13 cellular contexts compared by ENCODE assay signal in genomic region chr1:156371553-156372264, GRCh38. TPM values are rescaled to one million over a fixed set of nuclear protein-coding genes. Genes with fewer than 3 reads are reported as not detected.
DNase-seq lines count a peak whose midpoint lies in the region; ATAC-seq, FAIRE-seq and TF ChIP-seq lines count a peak whose summit lies in the region.
"Had no signal": no experiment of that assay in that cellular context is flagged by ENCODE, and none has a peak within 500 bp of the region (broad histone marks: within the 10 kb centered on the region; RNA-seq: fewer than 3 reads in every experiment).

No MANE protein-coding gene starts in this region.

- 45 to 69% methylated on average over 5 to 7 of the region's 7 CpGs for WGBS in body of pancreas, 2 donors
- 2% methylated on average over 5 of the region's 7 CpGs for WGBS in HepG2 (ENCODE audit: low lambda C conversion rate)

- ATAC-seq in body of pancreas: no peak
- ATAC-seq in HepG2: peak; percentile 68
- ATAC-seq in HG02870 (IDR thresholded peaks at IDR 0.05; ENCODE audit: unreplicated experiment): no peak

- H3K9me3 ChIP-seq in body of pancreas: no peaks in the 10 kb centered on the region
- H3K9me3 ChIP-seq in HepG2 (ENCODE audit: low read length): no peaks in the 10 kb centered on the region
- H3K9me3 ChIP-seq: BLaER1 treated with 17β-estradiol and CSF1 and Interleukin-3, amounts not matched to agents 10 nM and 100 nM had no signal

- CTCF ChIA-PET in HepG2 (lab: Yijun Ruan, JAX; ENCODE audit: low intra/inter-chr PET ratio, low total read pairs): no interaction called here

- H3K36me3 Mint-ChIP-seq in mesothelial cell of epicardium: no peaks in the 10 kb centered on the region
- no peaks in the 10 kb centered on the region for H3K36me3 Mint-ChIP-seq in osteocyte (ENCODE audit: unreplicated experiment)
- H3K36me3 Mint-ChIP-seq: activated naive CD4-positive, alpha-beta T cell treated with anti-CD3 and anti-CD28 coated beads, Interleukin-2, amount 10 ng/mL, durations not matched to agents 7 days and 5 days had no signal

- no peaks in the 10 kb centered on the region for H3K9me3 Mint-ChIP-seq in mesothelial cell of epicardium
- no peaks in the 10 kb centered on the region for H3K9me3 Mint-ChIP-seq in osteocyte (ENCODE audit: unreplicated experiment)
- H3K9me3 Mint-ChIP-seq: activated naive CD4-positive, alpha-beta T cell treated with anti-CD3 and anti-CD28 coated beads, Interleukin-2, amount 10 ng/mL, durations not matched to agents 7 days and 5 days had no signal

- POLR2A ChIA-PET in HepG2 (lab: Yijun Ruan, JAX): interaction anchor here (0.7 to 8.5 kb wide), 17 partner anchors 10 to 357 kb away, joined by 3 to 189 read pairs (median 5); partner anchors contain the start of genes CCT3, GLMP, ISG20L2 and MEF2D

- BruUV-seq in HepG2 (replicated peaks; lab: Mats Ljungman, UMichigan): no TSS peak

- H3K27me3 Mint-ChIP-seq in mesothelial cell of epicardium (ENCODE audit: low read depth) (peaks cover 13% of the 10 kb centered on the region), osteocyte (ENCODE audit: unreplicated experiment) (peaks cover 36% of the 10 kb centered on the region)

- H3K4me1 ChIP-seq in body of pancreas (peaks cover 32% of the 10 kb centered on the region), HepG2 (ENCODE audit: insufficient read depth, low read length) (peaks cover 88% of the 10 kb centered on the region)

- H4K20me1 ChIP-seq in HepG2 (ENCODE audit: insufficient read depth, low read length): no peaks in the 10 kb centered on the region
- H4K20me1 ChIP-seq: BLaER1 treated with 17β-estradiol and CSF1 and Interleukin-3, amounts not matched to agents 10 nM and 100 nM had no signal

- peak; percentile 96 for FAIRE-seq in HepG2 (lab: Jason Lieb, UNC)
- FAIRE-seq: keratinocyte had no signal

- no peak for TF ChIP-seq RAD21 in HepG2 (CRISPR knock-in tag; IDR thresholded peaks at IDR 0.05)

- in situ Hi-C loops in HepG2 (cut with HindIII; ENCODE audit: extremely low pct_ligation_motif_present, low pct_unique_long_range_greater_than_20kb): no loop called here

- H3K36me3 ChIP-seq in body of pancreas (replicated peaks in 1 of 2; ENCODE audit: insufficient read depth in 1 of 2, low read depth in 2 of 2): no peaks in the 10 kb centered on the region
- H3K36me3 ChIP-seq in HepG2 (replicated peaks in 1 of 2; ENCODE audit: control insufficient read depth in 1 of 2, insufficient read depth in 2 of 2, low read length in 2 of 2): peaks cover 2 to 11% of the 10 kb centered on the region in 2 experiments
- H3K36me3 ChIP-seq: BLaER1 treated with 17β-estradiol and CSF1 and Interleukin-3, amounts not matched to agents 10 nM and 100 nM had no signal

- TF ChIP-seq CTCF in AG10803 (conservative IDR thresholded peaks at IDR 0.05; ENCODE audit: low read length): no peak
- TF ChIP-seq CTCF in body of pancreas (IDR thresholded peaks at IDR 0.05): no peak
- peak; percentile 25; the same call in 1 of the 2 replicates for TF ChIP-seq CTCF in HepG2 (CRISPR knock-in tag; IDR thresholded peaks at IDR 0.05)
- no peak for TF ChIP-seq CTCF in mesothelial cell of epicardium (IDR thresholded peaks at IDR 0.05; ENCODE audit: unreplicated experiment)
- TF ChIP-seq CTCF in osteocyte (IDR thresholded peaks at IDR 0.05): no peak

- intact Hi-C loops in body of pancreas (cut with DNase I) (no loop called here), HepG2 (cut with micrococcal nuclease; ENCODE audit: unreplicated experiment) (loop anchor here (5.0 kb wide), 1 partner anchor 34 kb away; the partner anchor contains the start of genes CCT3 and TSACC)

- H3K4me3 ChIP-seq in AG10803 (ENCODE audit: low read length) (no peak overlapping the region), body of pancreas (no peak overlapping the region), HepG2 (replicated peaks in 1 of 3; ENCODE audit: insufficient read depth in 1 of 3, low read depth in 2 of 3, low read length in 3 of 3) (peak overlapping the region; percentile 18 to 90 (median 25); a peak in 5 of 6 replicates)
- H3K4me3 ChIP-seq: BLaER1 treated with 17β-estradiol and CSF1 and Interleukin-3, amounts not matched to agents 10 nM and 100 nM had no signal

- TF ChIP-seq EP300 in HepG2 (IDR thresholded peaks at IDR 0.05; ENCODE audit: low read depth in 2 of 2, low read length in 2 of 2) (peak; percentile 83 to 98), HepG2 (CRISPR knock-in tag; IDR thresholded peaks at IDR 0.05; ENCODE audit: borderline replicate concordance) (peak; percentile 99)

- peak overlapping the region; percentile 98 for H3K4me2 ChIP-seq in HepG2 (ENCODE audit: low read depth, low read length)

- H3K4me1 Mint-ChIP-seq in mesothelial cell of epicardium: peaks cover 22% of the 10 kb centered on the region
- peaks cover 6% of the 10 kb centered on the region for H3K4me1 Mint-ChIP-seq in osteocyte (ENCODE audit: unreplicated experiment)

- H3K27ac Mint-ChIP-seq in mesothelial cell of epicardium (no peak overlapping the region), osteocyte (ENCODE audit: unreplicated experiment) (no peak overlapping the region)
- H3K27ac Mint-ChIP-seq: activated naive CD4-positive, alpha-beta T cell treated with anti-CD3 and anti-CD28 coated beads, Interleukin-2, amount 10 ng/mL, durations not matched to agents 7 days and 5 days; progenitor cell of endocrine pancreas had no signal

- H3K9ac ChIP-seq in HepG2 (ENCODE audit: insufficient read depth, low read depth, low read length): peak overlapping the region; percentile 90
- H3K9ac ChIP-seq: BLaER1 treated with 17β-estradiol and CSF1 and Interleukin-3, amounts not matched to agents 10 nM and 100 nM had no signal

- peaks cover 46% of the 10 kb centered on the region for H3K79me2 ChIP-seq in HepG2 (ENCODE audit: insufficient read depth, low read length)

- no peak overlapping the region for H2AFZ ChIP-seq in HepG2 (ENCODE audit: low read length)

- TF ChIP-seq POLR2A in body of pancreas (IDR thresholded peaks at IDR 0.05) (no peak), HepG2 (IDR thresholded peaks at IDR 0.05; ENCODE audit: insufficient read depth in 1 of 2, low read depth in 2 of 2, low read length in 2 of 2) (peak in 1 of 2 experiments; percentile 57; a peak in 3 of 4 replicates)

- no peaks in the 10 kb centered on the region for H3K27me3 ChIP-seq in body of pancreas
- no peaks in the 10 kb centered on the region; a peak in 1 of 5 replicates for H3K27me3 ChIP-seq in HepG2 (ENCODE audit: control insufficient read depth in 1 of 2, insufficient read depth in 2 of 2, low read length in 2 of 2)

- DNase-seq in AG10803 (ENCODE audit: low read depth): peak; percentile 25
- DNase-seq in HS-5 (ENCODE audit: low read depth): peak; percentile 26
- peak in 3 of 4 donors; percentile 30 to 66 (median 46) for DNase-seq in body of pancreas
- peak; percentile 99 for DNase-seq in HepG2 (ENCODE audit: low spot score)
- no peak for DNase-seq in mesothelial cell of epicardium (ENCODE audit: low spot score in 2 of 2, unreplicated experiment in 2 of 2)
- no peak for DNase-seq in COLO829 (ENCODE audit: low spot score)
- no peak for DNase-seq in osteocyte (ENCODE audit: extremely low spot score, unreplicated experiment)
- DNase-seq: activated naive CD4-positive, alpha-beta T cell treated with anti-CD3 and anti-CD28 coated beads, Interleukin-2, amount 10 ng/mL, durations not matched to agents 7 days and 5 days had no signal

- H3K4me3 Mint-ChIP-seq in mesothelial cell of epicardium: no peak overlapping the region
- H3K4me3 Mint-ChIP-seq in osteocyte (ENCODE audit: unreplicated experiment): no peak overlapping the region
- H3K4me3 Mint-ChIP-seq: activated naive CD4-positive, alpha-beta T cell treated with anti-CD3 and anti-CD28 coated beads, Interleukin-2, amount 10 ng/mL, durations not matched to agents 7 days and 5 days had no signal

- H3K27ac ChIP-seq in body of pancreas (no peak overlapping the region), HepG2 (ENCODE audit: extremely low read length, insufficient read depth, low read length) (peak overlapping the region; percentile 98)
- H3K27ac ChIP-seq: BLaER1 treated with 17β-estradiol and CSF1 and Interleukin-3, amounts not matched to agents 10 nM and 100 nM had no signal

RNA-seq across cellular contexts. Expression of gene RHBG, which starts 2.7 kb away (rescaled TPM):
- total RNA-seq in body of pancreas (1 to 10 TPM in 1 of 2 donors, not detected in 1; 3.3 TPM), HepG2 (2016; rRNA removed; fragmentation: Illumina TruSeq; extraction: Trizol) (19.9 and 73.5 TPM in 2 replicates), mesothelial cell of epicardium (0.88 to 1.2 TPM (median 0.92 TPM) in 3 replicates), osteocyte (not detected in 2 replicates)
- total RNA-seq in HepG2 (2016; cell fraction: cytosol; rRNA removed; fragmentation: Illumina TruSeq; extraction: Trizol; ENCODE audit: low read depth): 27.1 and 27.2 TPM in 2 replicates
- total RNA-seq in HepG2 (2016; cell fraction: insoluble cytoplasmic fraction; rRNA removed; fragmentation: Illumina TruSeq; extraction: Trizol): 19.0 and 70.7 TPM in 2 replicates
- total RNA-seq in HepG2 (2016; cell fraction: membrane; rRNA removed; fragmentation: Illumina TruSeq; extraction: Trizol): 28.4 and 29.7 TPM in 2 replicates
- 120 and 140 TPM in 2 replicates for total RNA-seq in HepG2 (2016; cell fraction: nucleus; rRNA removed; fragmentation: Illumina TruSeq; extraction: Trizol)
- 61.8 and 90.0 TPM in 2 replicates for polyA plus RNA-seq in HepG2 (2011; rRNA removed)
- polyA plus RNA-seq in HepG2 (2011; cell fraction: cytosol; rRNA removed): 15.8 and 22.5 TPM in 2 replicates
- polyA plus RNA-seq in HepG2 (2011; cell fraction: nucleus; rRNA removed): 518 and 570 TPM in 2 replicates
- 48.2 and 62.5 TPM in 2 replicates for polyA plus RNA-seq in HepG2 (2012)
- 19.4 and 21.4 TPM in 2 replicates for polyA plus RNA-seq in HepG2 (2016; cell fraction: cytosol; fragmentation: Illumina TruSeq; extraction: Trizol; ENCODE audit: low read depth)
- polyA plus RNA-seq in HepG2 (2016; cell fraction: insoluble cytoplasmic fraction; fragmentation: Illumina TruSeq; extraction: Trizol; ENCODE audit: low read depth): 25.1 and 33.6 TPM in 2 replicates
- 30.5 and 32.9 TPM in 2 replicates for polyA plus RNA-seq in HepG2 (2016; cell fraction: membrane; fragmentation: Illumina TruSeq; extraction: Trizol; ENCODE audit: low read depth)
- 499 and 532 TPM in 2 replicates for polyA plus RNA-seq in HepG2 (2016; cell fraction: nucleus; fragmentation: Illumina TruSeq; extraction: Trizol; ENCODE audit: insufficient read depth, low read depth)
- polyA minus RNA-seq in HepG2 (2011; rRNA and poly(A)+ RNA removed; ENCODE audit: low replicate concordance): 63.5 TPM in 1 of 2 replicates, not detected in the other
- polyA minus RNA-seq in HepG2 (2011; cell fraction: cytosol; rRNA and poly(A)+ RNA removed): 7.9 and 12.7 TPM in 2 replicates
- 124 and 143 TPM in 2 replicates for polyA minus RNA-seq in HepG2 (2011; cell fraction: nucleus; rRNA and poly(A)+ RNA removed)
- total RNA-seq: M059J had no signal
- polyA plus RNA-seq: keratinocyte had no signal

RNA-seq across cellular contexts. Expression of gene TSACC, which starts 33.4 kb away (rescaled TPM):
- not detected for total RNA-seq in body of pancreas
- total RNA-seq in HepG2 (2016; rRNA removed; fragmentation: Illumina TruSeq; extraction: Trizol): 1.6 and 2.6 TPM in 2 replicates
- 3.1 and 3.2 TPM in 2 replicates for total RNA-seq in HepG2 (2016; cell fraction: cytosol; rRNA removed; fragmentation: Illumina TruSeq; extraction: Trizol; ENCODE audit: low read depth)
- 1.7 and 2.4 TPM in 2 replicates for total RNA-seq in HepG2 (2016; cell fraction: insoluble cytoplasmic fraction; rRNA removed; fragmentation: Illumina TruSeq; extraction: Trizol)
- total RNA-seq in HepG2 (2016; cell fraction: membrane; rRNA removed; fragmentation: Illumina TruSeq; extraction: Trizol): 1.8 and 4.6 TPM in 2 replicates
- total RNA-seq in HepG2 (2016; cell fraction: nucleus; rRNA removed; fragmentation: Illumina TruSeq; extraction: Trizol): 1.3 and 1.8 TPM in 2 replicates
- 1.5 and 1.6 TPM in 2 replicates for polyA plus RNA-seq in HepG2 (2011; rRNA removed)
- 2.1 and 3.4 TPM in 2 replicates for polyA plus RNA-seq in HepG2 (2011; cell fraction: cytosol; rRNA removed)
- 0.64 and 1.1 TPM in 2 replicates for polyA plus RNA-seq in HepG2 (2011; cell fraction: nucleus; rRNA removed)
- 1.0 and 1.6 TPM in 2 replicates for polyA plus RNA-seq in HepG2 (2012)
- 3.0 and 3.7 TPM in 2 replicates for polyA plus RNA-seq in HepG2 (2016; cell fraction: cytosol; fragmentation: Illumina TruSeq; extraction: Trizol; ENCODE audit: low read depth)
- 2.9 and 3.8 TPM in 2 replicates for polyA plus RNA-seq in HepG2 (2016; cell fraction: insoluble cytoplasmic fraction; fragmentation: Illumina TruSeq; extraction: Trizol; ENCODE audit: low read depth)
- polyA plus RNA-seq in HepG2 (2016; cell fraction: membrane; fragmentation: Illumina TruSeq; extraction: Trizol; ENCODE audit: low read depth): 3.6 and 4.2 TPM in 2 replicates
- polyA plus RNA-seq in HepG2 (2016; cell fraction: nucleus; fragmentation: Illumina TruSeq; extraction: Trizol; ENCODE audit: insufficient read depth, low read depth): 1.3 TPM in 1 of 2 replicates, not detected in the other
- 0.88 and 2.1 TPM in 2 replicates for polyA minus RNA-seq in HepG2 (2011; rRNA and poly(A)+ RNA removed; ENCODE audit: low replicate concordance)
- not detected in 2 replicates for polyA minus RNA-seq in HepG2 (2011; cell fraction: cytosol; rRNA and poly(A)+ RNA removed)
- polyA minus RNA-seq in HepG2 (2011; cell fraction: nucleus; rRNA and poly(A)+ RNA removed): 1.3 TPM in 1 of 2 replicates, not detected in the other
- not detected in 3 replicates for total RNA-seq in mesothelial cell of epicardium
- total RNA-seq in osteocyte: not detected in 2 replicates
- total RNA-seq: M059J had no signal

RNA-seq across cellular contexts. Expression of gene CCT3, which starts 33.6 kb away (rescaled TPM):
- 100 to 1,000 TPM; 104 to 106 TPM for total RNA-seq in body of pancreas
- 615 and 870 TPM in 2 replicates for total RNA-seq in HepG2 (2016; rRNA removed; fragmentation: Illumina TruSeq; extraction: Trizol)
- total RNA-seq in HepG2 (2016; cell fraction: cytosol; rRNA removed; fragmentation: Illumina TruSeq; extraction: Trizol; ENCODE audit: low read depth): 207 and 214 TPM in 2 replicates
- total RNA-seq in HepG2 (2016; cell fraction: insoluble cytoplasmic fraction; rRNA removed; fragmentation: Illumina TruSeq; extraction: Trizol): 624 and 897 TPM in 2 replicates
- 301 and 320 TPM in 2 replicates for total RNA-seq in HepG2 (2016; cell fraction: membrane; rRNA removed; fragmentation: Illumina TruSeq; extraction: Trizol)
- 255 and 260 TPM in 2 replicates for total RNA-seq in HepG2 (2016; cell fraction: nucleus; rRNA removed; fragmentation: Illumina TruSeq; extraction: Trizol)
- 301 and 319 TPM in 2 replicates for polyA plus RNA-seq in HepG2 (2011; rRNA removed)
- 366 and 378 TPM in 2 replicates for polyA plus RNA-seq in HepG2 (2011; cell fraction: cytosol; rRNA removed)
- polyA plus RNA-seq in HepG2 (2011; cell fraction: nucleus; rRNA removed): 96.9 and 114 TPM in 2 replicates
- 221 and 275 TPM in 2 replicates for polyA plus RNA-seq in HepG2 (2012)
- polyA plus RNA-seq in HepG2 (2016; cell fraction: cytosol; fragmentation: Illumina TruSeq; extraction: Trizol; ENCODE audit: low read depth): 103 and 105 TPM in 2 replicates
- polyA plus RNA-seq in HepG2 (2016; cell fraction: insoluble cytoplasmic fraction; fragmentation: Illumina TruSeq; extraction: Trizol; ENCODE audit: low read depth): 652 and 701 TPM in 2 replicates
- 159 and 175 TPM in 2 replicates for polyA plus RNA-seq in HepG2 (2016; cell fraction: membrane; fragmentation: Illumina TruSeq; extraction: Trizol; ENCODE audit: low read depth)
- 306 and 309 TPM in 2 replicates for polyA plus RNA-seq in HepG2 (2016; cell fraction: nucleus; fragmentation: Illumina TruSeq; extraction: Trizol; ENCODE audit: insufficient read depth, low read depth)
- polyA minus RNA-seq in HepG2 (2011; rRNA and poly(A)+ RNA removed; ENCODE audit: low replicate concordance): 227 and 626 TPM in 2 replicates
- polyA minus RNA-seq in HepG2 (2011; cell fraction: cytosol; rRNA and poly(A)+ RNA removed): 253 and 292 TPM in 2 replicates
- polyA minus RNA-seq in HepG2 (2011; cell fraction: nucleus; rRNA and poly(A)+ RNA removed): 83.3 and 153 TPM in 2 replicates
- total RNA-seq in mesothelial cell of epicardium: 174 to 190 TPM (median 186 TPM) in 3 replicates
- total RNA-seq in osteocyte: 192 and 193 TPM in 2 replicates

Comparison
In these comparisons a context has a peak if more than half of its experiments do, and no peak if none do; other contexts are left out.
1. DNase-seq: peak in AG10803 (single experiment), HS-5 (single experiment), body of pancreas (3 of 4) and HepG2 (single experiment); none in mesothelial cell of epicardium (0 of 2), COLO829 (single experiment) and osteocyte (single experiment).
2. H3K4me3 ChIP-seq: peak in HepG2 (3 of 3); none in AG10803 (single experiment) and body of pancreas (0 of 2).